Comparison of ENCODE assay signal across 9 cellular contexts in the genomic region with DNA sequence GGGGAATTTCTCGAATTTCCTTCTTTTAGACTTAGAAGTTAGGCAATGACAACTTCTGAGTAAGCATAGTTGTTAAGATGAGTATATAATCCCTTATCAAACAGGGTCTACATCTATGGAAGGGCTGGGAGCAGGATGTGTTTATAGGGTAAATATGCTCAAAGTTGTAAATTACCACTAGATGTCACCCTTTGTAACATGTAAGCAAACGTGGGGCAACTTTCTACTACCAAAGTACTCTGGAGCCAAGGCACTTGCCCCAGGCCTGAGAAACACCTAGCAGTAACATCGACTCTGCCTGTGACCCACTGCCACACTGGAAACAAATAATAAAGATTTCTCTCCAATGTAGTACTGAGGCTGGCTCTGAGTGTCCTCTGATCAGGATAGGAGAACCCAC.
DNase-seq lines count a peak whose midpoint lies in the region; ATAC-seq and TF ChIP-seq lines count a peak whose summit lies in the region.
"Had no signal": no experiment of that assay in that cellular context is flagged by ENCODE, and none has a peak within 500 bp of the region (broad histone marks: within the 10 kb centered on the region; RNA-seq: fewer than 3 reads in every experiment).

No MANE protein-coding gene starts in this region.

- no peak overlapping the region for H3K4me2 ChIP-seq in OCI-LY3 (ENCODE audit: low read length)

- H3K4me3 ChIP-seq in HL-60 (replicated peaks; ENCODE audit: insufficient read depth, low read length) (no peak overlapping the region), OCI-LY3 (ENCODE audit: low read length) (no peak overlapping the region), tibial artery (no peak overlapping the region)

- intact Hi-C loops in tibial artery (cut with DNase I; ENCODE audit: low total_unique reads): no loop called here

- H3K27me3 Mint-ChIP-seq in neural crest cell (ENCODE audit: low read depth): peaks cover 10% of the 10 kb centered on the region

- ATAC-seq in GM21367 (IDR thresholded peaks at IDR 0.05; ENCODE audit: unreplicated experiment): peak; percentile 82
- no peak for ATAC-seq in HG03571 (IDR thresholded peaks at IDR 0.05; ENCODE audit: unreplicated experiment)

- H2AFZ ChIP-seq in OCI-LY3 (ENCODE audit: low read depth, low read length): peak overlapping the region; percentile 44; the same call in 1 of the 2 replicates

- no peaks in the 10 kb centered on the region for H3K36me3 Mint-ChIP-seq in neural crest cell (ENCODE audit: low read depth)

- H3K27ac ChIP-seq in HL-60 (replicated peaks): no peak overlapping the region
- H3K27ac ChIP-seq in OCI-LY3 (ENCODE audit: low read length): no peak overlapping the region
- H3K27ac ChIP-seq in tibial artery: no peak overlapping the region

- H3K4me1 ChIP-seq in OCI-LY3 (ENCODE audit: low read length): peaks cover 12% of the 10 kb centered on the region
- H3K4me1 ChIP-seq in tibial artery: peaks cover 0 to 5% (median 3%) of the 10 kb centered on the region in 4 donors

- H3K9me3 ChIP-seq in OCI-LY3 (ENCODE audit: insufficient read depth, low read length): no peaks in the 10 kb centered on the region
- H3K9me3 ChIP-seq in tibial artery: no peaks in the 10 kb centered on the region

- H3K27me3 ChIP-seq in HL-60 (ENCODE audit: insufficient read depth, poor library complexity, severe bottlenecking) (no peaks in the 10 kb centered on the region), OCI-LY3 (ENCODE audit: low read depth, low read length) (no peaks in the 10 kb centered on the region), tibial artery (no peaks in the 10 kb centered on the region)

- no peaks in the 10 kb centered on the region for H3K9me3 Mint-ChIP-seq in neural crest cell

- H3K79me2 ChIP-seq in OCI-LY3 (ENCODE audit: low read length): no peaks in the 10 kb centered on the region

- H4K20me1 ChIP-seq in OCI-LY3 (ENCODE audit: insufficient read depth, low read length): no peaks in the 10 kb centered on the region

- H3K27ac Mint-ChIP-seq in neural crest cell (ENCODE audit: unreplicated experiment): no peak overlapping the region

- DNase-seq in DMS53 treated with DMSO at 0.1 percent for 48 hours (lab: John Stamatoyannopoulos, UW; ENCODE audit: unreplicated experiment): peak; percentile 58
- DNase-seq in HL-60 (ENCODE audit: low read depth in 1 of 2, low spot score in 1 of 2): peak in 1 of 2 experiments; percentile 2
- DNase-seq in epidermal melanocyte (ENCODE audit: insufficient read length, low spot score): peak; percentile 38
- no peak for DNase-seq in neural crest cell (ENCODE audit: low read depth, low spot score)
- no peak for DNase-seq in tibial artery
- DNase-seq: right cardiac atrium had no signal

- peak; percentile 19 for TF ChIP-seq CTCF in HL-60 (IDR thresholded peaks at IDR 0.05; ENCODE audit: insufficient read depth, low read length)
- peak; percentile 88 for TF ChIP-seq CTCF in OCI-LY3 (IDR thresholded peaks at IDR 0.05; ENCODE audit: low read depth, low read length)
- TF ChIP-seq CTCF in neural crest cell (conservative IDR thresholded peaks at IDR 0.05): peak; percentile 66
- TF ChIP-seq CTCF in tibial artery (IDR thresholded peaks at IDR 0.05): peak in 1 of 2 experiments; percentile 2

- H3K4me1 Mint-ChIP-seq in neural crest cell: no peaks in the 10 kb centered on the region

- no peak overlapping the region for H3K9ac ChIP-seq in OCI-LY3 (ENCODE audit: low read length)

- H3K36me3 ChIP-seq in OCI-LY3 (replicated peaks; ENCODE audit: low read depth, low read length) (no peaks in the 10 kb centered on the region), tibial artery (no peaks in the 10 kb centered on the region)

- no peak overlapping the region for H3K4me3 Mint-ChIP-seq in neural crest cell

Comparison
In these comparisons a context has a peak if more than half of its experiments do, and no peak if none do; other contexts are left out.
1. DNase-seq: peak in DMS53 treated with DMSO at 0.1 percent for 48 hours (single experiment) and epidermal melanocyte (single experiment); none in neural crest cell (single experiment) and tibial artery (0 of 2).